13 cellular contexts compared by ENCODE assay signal in genomic region chr12:1740161-1740948, GRCh38. TPM values are rescaled to one million over a fixed set of nuclear protein-coding genes. Genes with fewer than 3 reads are reported as not detected.
DNase-seq lines count a peak whose midpoint lies in the region; ATAC-seq and TF ChIP-seq lines count a peak whose summit lies in the region.
"Had no signal": no experiment of that assay in that cellular context is flagged by ENCODE, and none has a peak within 500 bp of the region (broad histone marks: within the 10 kb centered on the region; RNA-seq: fewer than 3 reads in every experiment).

No MANE protein-coding gene starts in this region.

- DNase-seq in activated naive CD8-positive, alpha-beta T cell treated with anti-CD3 and anti-CD28 coated beads, Interleukin-2, amount 50 U/mL, for 24 hours, result no peak
- DNase-seq in memory B cell (ENCODE audit: low spot score in 2 of 2), result no peak
- no peak for DNase-seq in type B pancreatic cell (ENCODE audit: extremely low spot score, unreplicated experiment)
- DNase-seq in substantia nigra (lab: John Stamatoyannopoulos, UW), result no peak
- DNase-seq in MM.1S, result no peak
- DNase-seq: activated CD8-positive, alpha-beta T cell treated with anti-CD3 and anti-CD28 coated beads for 36 hours; activated naive CD4-positive, alpha-beta T cell; NCI-H2029; upper lobe of right lung had no signal

- no peak for TF ChIP-seq CTCF in VCaP (conservative IDR thresholded peaks at IDR 0.05)
- TF ChIP-seq CTCF in type B pancreatic cell (conservative IDR thresholded peaks at IDR 0.05), result no peak
- TF ChIP-seq CTCF in MM.1S (IDR thresholded peaks at IDR 0.05; ENCODE audit: low read length), result no peak

- H3K27ac ChIP-seq in VCaP (peak overlapping the region; percentile 65), substantia nigra (ENCODE audit: low read depth, low read length, poor library complexity, severe bottlenecking) (no peak overlapping the region), MM.1S (ENCODE audit: low read length) (no peak overlapping the region)
- H3K27ac ChIP-seq: upper lobe of right lung had no signal

- H3K27me3 ChIP-seq in MM.1S (replicated peaks; ENCODE audit: insufficient read depth, low read length), result no peaks in the 10 kb centered on the region
- H3K27me3 ChIP-seq: upper lobe of right lung had no signal

- no peaks in the 10 kb centered on the region for H3K9me2 ChIP-seq in MM.1S (replicated peaks; ENCODE audit: insufficient read depth, low read length)

- H3K27me3 Mint-ChIP-seq in activated naive CD8-positive, alpha-beta T cell, result no peaks in the 10 kb centered on the region
- no peaks in the 10 kb centered on the region for H3K27me3 Mint-ChIP-seq in activated naive CD8-positive, alpha-beta T cell treated with anti-CD3 and anti-CD28 coated beads, Interleukin-2, amount 50 U/mL, for 24 hours
- H3K27me3 Mint-ChIP-seq in memory B cell (no peaks in the 10 kb centered on the region), type B pancreatic cell (peaks cover 3% of the 10 kb centered on the region)
- H3K27me3 Mint-ChIP-seq: activated CD8-positive, alpha-beta T cell treated with anti-CD3 and anti-CD28 coated beads for 36 hours had no signal

- no peaks in the 10 kb centered on the region for H3F3A ChIP-seq in MM.1S (ENCODE audit: insufficient read depth, low read length)

- no peak for ATAC-seq in activated naive CD8-positive, alpha-beta T cell treated with anti-CD3 and anti-CD28 coated beads, Interleukin-2, amount 50 U/mL, for 24 hours
- no peak for ATAC-seq in memory B cell (ENCODE audit: low read depth)
- ATAC-seq in HG03135 (IDR thresholded peaks at IDR 0.05; ENCODE audit: unreplicated experiment), result no peak
- ATAC-seq: activated CD8-positive, alpha-beta T cell treated with anti-CD3 and anti-CD28 coated beads for 36 hours had no signal

- H3K4me1 Mint-ChIP-seq in activated naive CD8-positive, alpha-beta T cell (ENCODE audit: low read depth), result peaks cover 51% of the 10 kb centered on the region
- peaks cover 43% of the 10 kb centered on the region for H3K4me1 Mint-ChIP-seq in activated naive CD8-positive, alpha-beta T cell treated with anti-CD3 and anti-CD28 coated beads, Interleukin-2, amount 50 U/mL, for 24 hours
- H3K4me1 Mint-ChIP-seq in memory B cell (peaks cover 32% of the 10 kb centered on the region), type B pancreatic cell (ENCODE audit: unreplicated experiment) (peaks cover 27% of the 10 kb centered on the region)

- H3K36me3 Mint-ChIP-seq in activated naive CD8-positive, alpha-beta T cell, result peaks cover 9% of the 10 kb centered on the region
- peaks cover 17% of the 10 kb centered on the region for H3K36me3 Mint-ChIP-seq in activated naive CD8-positive, alpha-beta T cell treated with anti-CD3 and anti-CD28 coated beads, Interleukin-2, amount 50 U/mL, for 24 hours (ENCODE audit: low read depth)
- H3K36me3 Mint-ChIP-seq in memory B cell (peaks cover 10% of the 10 kb centered on the region), type B pancreatic cell (peaks cover 12% of the 10 kb centered on the region)

- no peaks in the 10 kb centered on the region for H3K4me1 ChIP-seq in MM.1S (ENCODE audit: low read length)

- peaks cover 62% of the 10 kb centered on the region for H3K79me2 ChIP-seq in MM.1S (ENCODE audit: low read length)

- H4K20me1 ChIP-seq in MM.1S (ENCODE audit: insufficient read depth, low read length), result no peaks in the 10 kb centered on the region; the same call in 1 of the 2 replicates

- no peaks in the 10 kb centered on the region for H3K9me3 ChIP-seq in MM.1S (replicated peaks; ENCODE audit: insufficient read depth, low read length)
- H3K9me3 ChIP-seq: upper lobe of right lung had no signal

- H3K36me3 ChIP-seq in MM.1S (replicated peaks; ENCODE audit: insufficient read depth, low read length), result no peaks in the 10 kb centered on the region
- H3K36me3 ChIP-seq: upper lobe of right lung had no signal

- peak overlapping the region; percentile 4 for H3K27ac Mint-ChIP-seq in activated naive CD8-positive, alpha-beta T cell
- no peak overlapping the region for H3K27ac Mint-ChIP-seq in activated naive CD8-positive, alpha-beta T cell treated with anti-CD3 and anti-CD28 coated beads, Interleukin-2, amount 50 U/mL, for 24 hours
- H3K27ac Mint-ChIP-seq in memory B cell (peak overlapping the region; percentile 12), type B pancreatic cell (peak overlapping the region; percentile 96)
- H3K27ac Mint-ChIP-seq: activated CD8-positive, alpha-beta T cell treated with anti-CD3 and anti-CD28 coated beads for 36 hours; T-helper 2 cell treated with Interferon-gamma antibody and Interleukin-4, amounts not matched to agents 5 μg/mL and 100 μg/mL, for 36 hours had no signal

- H3K4me3 ChIP-seq in MM.1S (ENCODE audit: low read length), result no peak overlapping the region
- H3K4me3 ChIP-seq: upper lobe of right lung had no signal

- no peak overlapping the region for H3K4me2 ChIP-seq in MM.1S (ENCODE audit: low read depth, low read length)

- no peak overlapping the region for H2AFZ ChIP-seq in MM.1S (ENCODE audit: low read length)

- H3K4me3 Mint-ChIP-seq in activated naive CD8-positive, alpha-beta T cell, result no peak overlapping the region
- no peak overlapping the region for H3K4me3 Mint-ChIP-seq in activated naive CD8-positive, alpha-beta T cell treated with anti-CD3 and anti-CD28 coated beads, Interleukin-2, amount 50 U/mL, for 24 hours
- H3K4me3 Mint-ChIP-seq in memory B cell, result no peak overlapping the region
- H3K4me3 Mint-ChIP-seq in type B pancreatic cell, result peak overlapping the region; percentile 41
- H3K4me3 Mint-ChIP-seq: activated CD8-positive, alpha-beta T cell treated with anti-CD3 and anti-CD28 coated beads for 36 hours; T-helper 2 cell treated with Interferon-gamma antibody and Interleukin-4, amounts not matched to agents 5 μg/mL and 100 μg/mL, for 36 hours had no signal

- H3K9ac ChIP-seq in MM.1S (ENCODE audit: low read length), result no peak overlapping the region

- no peaks in the 10 kb centered on the region for H3K9me3 Mint-ChIP-seq in activated naive CD8-positive, alpha-beta T cell (ENCODE audit: low read depth)
- H3K9me3 Mint-ChIP-seq in activated naive CD8-positive, alpha-beta T cell treated with anti-CD3 and anti-CD28 coated beads, Interleukin-2, amount 50 U/mL, for 24 hours, result peaks cover 3% of the 10 kb centered on the region
- no peaks in the 10 kb centered on the region for H3K9me3 Mint-ChIP-seq in memory B cell
- no peaks in the 10 kb centered on the region for H3K9me3 Mint-ChIP-seq in type B pancreatic cell

RNA-seq across cellular contexts. Expression of gene ADIPOR2, which starts 49.5 kb away (rescaled TPM):
- total RNA-seq in type B pancreatic cell (ENCODE audit: low replicate concordance), result 49.2 and 103 TPM in 2 replicates
